In genomic region chr6:26116267-26116666, GRCh38 we compare ENCODE assay signal across 1 cellular context.
TF ChIP-seq lines count a peak whose summit lies in the region.

No MANE protein-coding gene starts in this region.

TF ChIP-seq in K562, 482 proteins besides CTCF, POLR2A, EP300 and RAD21 (continued from another document):
- no peak for TF ChIP-seq ATF2 (CRISPR knock-in tag; IDR thresholded peaks at IDR 0.05)
- no peak for TF ChIP-seq WHSC1 (IDR thresholded peaks at IDR 0.05; ENCODE audit: low read length)
- peak; percentile 51 for TF ChIP-seq CEBPB (tag; IDR thresholded peaks at IDR 0.05)
- peak; percentile 25; the same call in 1 of the 2 replicates for TF ChIP-seq CGGBP1 (CRISPR knock-in tag; IDR thresholded peaks at IDR 0.05)
- peak; percentile 14 for TF ChIP-seq RBM25 (IDR thresholded peaks at IDR 0.05; ENCODE audit: low read depth, low read length, severe bottlenecking)
- 0 out of 2 replicates have a peak, but pooled peaks have one; percentile 47 for TF ChIP-seq POLR2AphosphoS5 (IDR thresholded peaks at IDR 0.05; ENCODE audit: control insufficient read depth, insufficient read depth, low read depth, low read length)
- 0 out of 4 replicates have a peak, but pooled peaks of 1 of the 2 experiments have one; percentile 11 for TF ChIP-seq SIN3A (IDR thresholded peaks at IDR 0.05; ENCODE audit: borderline replicate concordance in 2 of 2, control insufficient read depth in 1 of 2, low read depth in 2 of 2, low read length in 2 of 2)
- no peak for TF ChIP-seq THAP7 (CRISPR knock-in tag; IDR thresholded peaks at IDR 0.05)
- TF ChIP-seq ZNF121 (CRISPR knock-in tag; conservative IDR thresholded peaks at IDR 0.05): peak; percentile 95
